ENCODE assay signal across 8 cellular contexts in genomic region chr22:43953988-43954771, GRCh38. TPM values are rescaled to one million over a fixed set of nuclear protein-coding genes. Genes with fewer than 3 reads are reported as not detected.
DNase-seq lines count a peak whose midpoint lies in the region; ATAC-seq and TF ChIP-seq lines count a peak whose summit lies in the region.

No MANE protein-coding gene starts in this region.

- no peaks in the 10 kb centered on the region for H4K20me1 ChIP-seq in GM23248 (ENCODE audit: insufficient read depth)
- no peaks in the 10 kb centered on the region for H4K20me1 ChIP-seq in PC-9 (ENCODE audit: insufficient read depth)

- peak overlapping the region; percentile 84 for H3K4me2 ChIP-seq in GM23248 (ENCODE audit: unreplicated experiment)
- peak overlapping the region; percentile 87 for H3K4me2 ChIP-seq in PC-9

- ATAC-seq in GM19324 (IDR thresholded peaks at IDR 0.05; ENCODE audit: low FRiP score, unreplicated experiment) (no peak), HG03159 (IDR thresholded peaks at IDR 0.05; ENCODE audit: unreplicated experiment) (no peak)

- H3K9ac ChIP-seq in GM23248: peak overlapping the region; percentile 89

- H3F3A ChIP-seq in GM23248 (ENCODE audit: insufficient read depth): peaks cover 17% of the 10 kb centered on the region; the same call in 1 of the 2 replicates
- H3F3A ChIP-seq in PC-9 (ENCODE audit: insufficient read depth, low read depth): peaks cover 18% of the 10 kb centered on the region

- TF ChIP-seq CTCF in PC-9 (conservative IDR thresholded peaks at IDR 0.05) (no peak), retinal pigment epithelial cell (conservative IDR thresholded peaks at IDR 0.05; ENCODE audit: low read depth, low read length) (no peak)

- H3K9me3 ChIP-seq in GM23248 (ENCODE audit: low read depth): no peaks in the 10 kb centered on the region
- no peaks in the 10 kb centered on the region for H3K9me3 ChIP-seq in PC-9 (ENCODE audit: insufficient read depth, low read depth)

- H3K9me2 ChIP-seq in GM23248 (ENCODE audit: insufficient read depth) (no peaks in the 10 kb centered on the region), PC-9 (ENCODE audit: insufficient read depth) (no peaks in the 10 kb centered on the region)

- H3K79me2 ChIP-seq in GM23248 (ENCODE audit: insufficient read depth) (peaks cover 46% of the 10 kb centered on the region), PC-9 (ENCODE audit: low read depth) (peaks cover 51% of the 10 kb centered on the region)

- DNase-seq in GM23248 (no peak), PC-9 (no peak), erythroblast (lab: John Stamatoyannopoulos, UW) (peak; percentile 33 to 49), retinal pigment epithelial cell (ENCODE audit: low read depth) (no peak), posterior vena cava (ENCODE audit: low spot score) (no peak), NCI-H187 (lab: John Stamatoyannopoulos, UW) (no peak)

- WGBS in GM23248 (ENCODE audit: low coverage in 1 of 2, low lambda C conversion rate in 2 of 2, missing lambda C conversion rate in 2 of 2), 2 experiments: 60 to 68% methylated on average over 7 of the region's 7 CpGs

- intact Hi-C loops in PC-9 (cut with micrococcal nuclease; ENCODE audit: unreplicated experiment) (no loop called here), posterior vena cava (cut with DNase I) (no loop called here)

- in situ Hi-C loops in GM23248 (cut with MboI): no loop called here

- POLR2A ChIA-PET in PC-9 (lab: Charles Lee; ENCODE audit: unreplicated experiment): interaction anchor here (0.6 kb wide), 1 partner anchor 695 kb away, joined by 4 read pairs; no protein-coding TSS in a partner anchor

- CTCF ChIA-PET in PC-9 (lab: Charles Lee): no interaction called here

- H2AFZ ChIP-seq in GM23248 (peak overlapping the region; percentile 78), PC-9 (peak overlapping the region; percentile 90)

- TF ChIP-seq POLR2A in erythroblast (IDR thresholded peaks at IDR 0.05; ENCODE audit: low read length): no peak

- H3K27me3 ChIP-seq in GM23248 (replicated peaks; ENCODE audit: insufficient read depth): no peaks in the 10 kb centered on the region
- no peaks in the 10 kb centered on the region for H3K27me3 ChIP-seq in PC-9 (ENCODE audit: insufficient read depth, low read depth)

- H3K4me1 ChIP-seq in GM23248 (ENCODE audit: insufficient read depth) (peaks cover 10% of the 10 kb centered on the region), PC-9 (replicated peaks; ENCODE audit: insufficient read depth) (peaks cover 25% of the 10 kb centered on the region)

- H3K36me3 ChIP-seq in GM23248 (ENCODE audit: low read depth): no peaks in the 10 kb centered on the region
- no peaks in the 10 kb centered on the region for H3K36me3 ChIP-seq in PC-9 (ENCODE audit: low read depth)

- no peak overlapping the region for H3K27ac ChIP-seq in GM23248
- no peak overlapping the region for H3K27ac ChIP-seq in PC-9

- H3K4me3 ChIP-seq in GM23248: peak overlapping the region; percentile 88
- H3K4me3 ChIP-seq in PC-9: peak overlapping the region; percentile 91
- peak overlapping the region; percentile 92 for H3K4me3 ChIP-seq in retinal pigment epithelial cell (ENCODE audit: low read length)

- BruUV-seq in PC-9 (replicated peaks; lab: Mats Ljungman, UMichigan): no TSS peak

RNA-seq across cellular contexts. Expression of gene SAMM50, which starts 1.1 kb away (rescaled TPM):
- 37.8 and 48.3 TPM in 2 replicates for total RNA-seq in GM23248 (2014; rRNA removed; shearing (Covaris generic))
- polyA plus RNA-seq in GM23248 (2016; fragmentation: Nextera tagmentation; extraction: Ambion mirVana): 73.7 and 73.8 TPM in 2 replicates
- 72.2 and 73.9 TPM in 2 replicates for total RNA-seq in PC-9 (2021)
- 10 to 100 TPM; 20.8 to 25.6 TPM for total RNA-seq in posterior vena cava

RNA-seq across cellular contexts. Expression of gene PNPLA3, which starts 30.6 kb away (rescaled TPM):
- total RNA-seq in GM23248 (2014; rRNA removed; shearing (Covaris generic)): 0.13 and 0.54 TPM in 2 replicates
- polyA plus RNA-seq in GM23248 (2016; fragmentation: Nextera tagmentation; extraction: Ambion mirVana): 1.2 and 1.4 TPM in 2 replicates
- total RNA-seq in PC-9 (2021) (22.2 and 26.8 TPM in 2 replicates), posterior vena cava (under 1 TPM in 1 of 2 donors, not detected in 1; 0.51 TPM)

Comparison
In these comparisons a context has a peak if more than half of its experiments do, and no peak if none do; other contexts are left out.
1. DNase-seq: peak in erythroblast (2 of 2); none in GM23248 (single experiment), PC-9 (0 of 2), retinal pigment epithelial cell (single experiment), posterior vena cava (single experiment) and NCI-H187 (0 of 2).
2. RNA of gene PNPLA3, which starts 30.6 kb away (total RNA-seq): 22.2 to 26.8 TPM in PC-9; 0.13 to 0.54 TPM in GM23248 and 0.51 TPM in posterior vena cava; every median in the first group is over 10 times any median in the second.
3. Peak in every context shown above with its lines, with median percentiles within 50 percentile points of each other: H3K4me3 ChIP-seq.